1 cellular context compared by ENCODE assay signal in genomic region chr11:65305501-65306268, GRCh38.
TF ChIP-seq lines count a peak whose summit lies in the region.

No MANE protein-coding gene starts in this region.

TF ChIP-seq in HepG2, 621 proteins besides CTCF, POLR2A, EP300 and RAD21 (continued from another document and continues in another):
- TF ChIP-seq ZNF615 (CRISPR knock-in tag; IDR thresholded peaks at IDR 0.05; ENCODE audit: borderline replicate concordance) (0 out of 2 replicates have a peak, but pooled peaks have one; percentile 61), CREB1 (IDR thresholded peaks at IDR 0.05) (no peak), CREB1 (CRISPR knock-in tag; IDR thresholded peaks at IDR 0.05) (peak; percentile 50; the same call in 1 of the 2 replicates), MTERF4 (CRISPR knock-in tag; IDR thresholded peaks at IDR 0.05) (0 out of 2 replicates have a peak, but pooled peaks have one; percentile 35), ZC3H4 (CRISPR knock-in tag; IDR thresholded peaks at IDR 0.05; ENCODE audit: borderline replicate concordance) (no peak), KMT2B (CRISPR knock-in tag; IDR thresholded peaks at IDR 0.05) (no peak), MTA3 (CRISPR knock-in tag; IDR thresholded peaks at IDR 0.05) (no peak), MAX (IDR thresholded peaks at IDR 0.05) (peak; percentile 72; the same call in 1 of the 2 replicates), FOXJ3 (CRISPR knock-in tag; IDR thresholded peaks at IDR 0.05; ENCODE audit: borderline replicate concordance) (peak; percentile 94; the same call in 1 of the 2 replicates), NR2F6 (IDR thresholded peaks at IDR 0.05) (peak; percentile 9; the same call in 1 of the 2 replicates), NR2F6 (CRISPR knock-in tag; IDR thresholded peaks at IDR 0.05) (no peak), ZNF484 (CRISPR knock-in tag; IDR thresholded peaks at IDR 0.05; ENCODE audit: borderline replicate concordance, low read depth) (no peak), RBM39 (IDR thresholded peaks at IDR 0.05; ENCODE audit: low read depth, low read length, poor library complexity, severe bottlenecking) (no peak), ZSCAN20 (CRISPR knock-in tag; IDR thresholded peaks at IDR 0.05; ENCODE audit: borderline replicate concordance) (no peak), CBX1 (IDR thresholded peaks at IDR 0.05; ENCODE audit: low read depth) (peak; percentile 20), ZNF609 (CRISPR knock-in tag; IDR thresholded peaks at IDR 0.05; ENCODE audit: borderline replicate concordance) (peak; percentile 92), CEBPG (CRISPR knock-in tag; IDR thresholded peaks at IDR 0.05) (no peak), ZNF3 (CRISPR knock-in tag; IDR thresholded peaks at IDR 0.05) (no peak; the same call in 1 of the 2 replicates), ZNF556 (CRISPR knock-in tag; IDR thresholded peaks at IDR 0.05; ENCODE audit: borderline replicate concordance) (no peak; the same call in 1 of the 2 replicates), ZNF644 (CRISPR knock-in tag; IDR thresholded peaks at IDR 0.05; ENCODE audit: low read depth) (peak; percentile 39), DZIP1 (CRISPR knock-in tag; IDR thresholded peaks at IDR 0.05) (no peak), ISL2 (CRISPR knock-in tag; IDR thresholded peaks at IDR 0.05) (peak; percentile 73; the same call in 1 of the 2 replicates), ZNF383 (CRISPR knock-in tag; IDR thresholded peaks at IDR 0.05; ENCODE audit: borderline replicate concordance) (no peak), ZNF691 (CRISPR knock-in tag; IDR thresholded peaks at IDR 0.05; ENCODE audit: borderline replicate concordance, low read depth) (no peak), CHCHD3 (CRISPR knock-in tag; IDR thresholded peaks at IDR 0.05) (no peak), ZFP37 (CRISPR knock-in tag; IDR thresholded peaks at IDR 0.05; ENCODE audit: borderline replicate concordance) (0 out of 2 replicates have a peak, but pooled peaks have one; percentile 37), ARHGAP35 (CRISPR knock-in tag; IDR thresholded peaks at IDR 0.05; ENCODE audit: borderline replicate concordance) (0 out of 2 replicates have a peak, but pooled peaks have one; percentile 27), MYC (CRISPR knock-in tag; IDR thresholded peaks at IDR 0.05; ENCODE audit: borderline replicate concordance) (no peak), BHLHE40 (IDR thresholded peaks at IDR 0.05; ENCODE audit: low read length) (0 out of 2 replicates have a peak, but pooled peaks have one; percentile 8), BCL6 (CRISPR knock-in tag; IDR thresholded peaks at IDR 0.05) (peak; percentile 93), GPN1 (CRISPR knock-in tag; IDR thresholded peaks at IDR 0.05; ENCODE audit: borderline replicate concordance) (no peak), RFXANK (CRISPR knock-in tag; IDR thresholded peaks at IDR 0.05) (0 out of 2 replicates have a peak, but pooled peaks have one; percentile 62), ERF (CRISPR knock-in tag; IDR thresholded peaks at IDR 0.05) (no peak), ZFP82 (CRISPR knock-in tag; IDR thresholded peaks at IDR 0.05; ENCODE audit: borderline replicate concordance) (no peak), ELK4 (CRISPR knock-in tag; IDR thresholded peaks at IDR 0.05; ENCODE audit: borderline replicate concordance) (no peak), TBX3 (IDR thresholded peaks at IDR 0.05; ENCODE audit: borderline replicate concordance) (peak; percentile 65; the same call in 1 of the 2 replicates)
- TF ChIP-seq, protein P1, sequence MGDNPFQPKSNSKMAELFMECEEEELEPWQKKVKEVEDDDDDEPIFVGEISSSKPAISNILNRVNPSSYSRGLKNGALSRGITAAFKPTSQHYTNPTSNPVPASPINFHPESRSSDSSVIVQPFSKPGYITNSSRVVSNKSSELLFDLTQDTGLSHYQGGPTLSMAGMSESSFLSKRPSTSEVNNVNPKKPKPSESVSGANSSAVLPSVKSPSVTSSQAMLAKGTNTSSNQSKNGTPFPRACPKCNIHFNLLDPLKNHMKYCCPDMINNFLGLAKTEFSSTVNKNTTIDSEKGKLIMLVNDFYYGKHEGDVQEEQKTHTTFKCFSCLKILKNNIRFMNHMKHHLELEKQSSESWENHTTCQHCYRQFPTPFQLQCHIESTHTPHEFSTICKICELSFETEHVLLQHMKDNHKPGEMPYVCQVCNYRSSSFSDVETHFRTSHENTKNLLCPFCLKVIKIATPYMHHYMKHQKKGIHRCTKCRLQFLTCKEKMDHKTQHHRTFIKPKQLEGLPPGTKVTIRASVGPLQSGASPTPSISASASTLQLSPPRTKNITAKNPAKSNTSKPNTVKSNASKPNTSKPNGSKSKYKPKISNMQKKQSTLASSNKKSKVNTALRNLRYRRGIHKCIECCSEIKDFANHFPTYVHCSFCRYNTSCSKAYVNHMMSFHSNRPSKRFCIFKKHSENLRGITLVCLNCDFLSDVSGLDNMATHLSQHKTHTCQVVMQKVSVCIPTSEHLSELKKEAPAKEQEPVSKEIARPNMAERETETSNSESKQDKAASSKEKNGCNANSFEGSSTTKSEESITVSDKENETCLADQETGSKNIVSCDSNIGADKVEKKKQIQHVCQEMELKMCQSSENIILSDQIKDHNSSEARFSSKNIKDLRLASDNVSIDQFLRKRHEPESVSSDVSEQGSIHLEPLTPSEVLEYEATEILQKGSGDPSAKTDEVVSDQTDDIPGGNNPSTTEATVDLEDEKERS (CRISPR knock-in tag; IDR thresholded peaks at IDR 0.05): peak; percentile 73
- TF ChIP-seq, protein P2, sequence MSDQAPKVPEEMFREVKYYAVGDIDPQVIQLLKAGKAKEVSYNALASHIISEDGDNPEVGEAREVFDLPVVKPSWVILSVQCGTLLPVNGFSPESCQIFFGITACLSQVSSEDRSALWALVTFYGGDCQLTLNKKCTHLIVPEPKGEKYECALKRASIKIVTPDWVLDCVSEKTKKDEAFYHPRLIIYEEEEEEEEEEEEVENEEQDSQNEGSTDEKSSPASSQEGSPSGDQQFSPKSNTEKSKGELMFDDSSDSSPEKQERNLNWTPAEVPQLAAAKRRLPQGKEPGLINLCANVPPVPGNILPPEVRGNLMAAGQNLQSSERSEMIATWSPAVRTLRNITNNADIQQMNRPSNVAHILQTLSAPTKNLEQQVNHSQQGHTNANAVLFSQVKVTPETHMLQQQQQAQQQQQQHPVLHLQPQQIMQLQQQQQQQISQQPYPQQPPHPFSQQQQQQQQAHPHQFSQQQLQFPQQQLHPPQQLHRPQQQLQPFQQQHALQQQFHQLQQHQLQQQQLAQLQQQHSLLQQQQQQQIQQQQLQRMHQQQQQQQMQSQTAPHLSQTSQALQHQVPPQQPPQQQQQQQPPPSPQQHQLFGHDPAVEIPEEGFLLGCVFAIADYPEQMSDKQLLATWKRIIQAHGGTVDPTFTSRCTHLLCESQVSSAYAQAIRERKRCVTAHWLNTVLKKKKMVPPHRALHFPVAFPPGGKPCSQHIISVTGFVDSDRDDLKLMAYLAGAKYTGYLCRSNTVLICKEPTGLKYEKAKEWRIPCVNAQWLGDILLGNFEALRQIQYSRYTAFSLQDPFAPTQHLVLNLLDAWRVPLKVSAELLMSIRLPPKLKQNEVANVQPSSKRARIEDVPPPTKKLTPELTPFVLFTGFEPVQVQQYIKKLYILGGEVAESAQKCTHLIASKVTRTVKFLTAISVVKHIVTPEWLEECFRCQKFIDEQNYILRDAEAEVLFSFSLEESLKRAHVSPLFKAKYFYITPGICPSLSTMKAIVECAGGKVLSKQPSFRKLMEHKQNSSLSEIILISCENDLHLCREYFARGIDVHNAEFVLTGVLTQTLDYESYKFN (CRISPR knock-in tag; conservative IDR thresholded peaks at IDR 0.05): peak; percentile 98
